In genomic region chr16:49158029-49158642, GRCh38 we compare ENCODE assay signal across 12 cellular contexts.
DNase-seq lines count a peak whose midpoint lies in the region; ATAC-seq and TF ChIP-seq lines count a peak whose summit lies in the region.
"Had no signal": no experiment of that assay in that cellular context is flagged by ENCODE, and none has a peak within 500 bp of the region (broad histone marks: within the 10 kb centered on the region; RNA-seq: fewer than 3 reads in every experiment).

No MANE protein-coding gene starts in this region.

- TF ChIP-seq CTCF in cardiac fibroblast (IDR thresholded peaks at IDR 0.05; ENCODE audit: low read depth, low read length) (no peak), neural crest cell (conservative IDR thresholded peaks at IDR 0.05) (no peak)

- no peaks in the 10 kb centered on the region for H3K9me3 Mint-ChIP-seq in neural crest cell

- H3K27me3 Mint-ChIP-seq in neural crest cell (ENCODE audit: low read depth), result peaks cover 57% of the 10 kb centered on the region
- H3K27me3 Mint-ChIP-seq: stimulated activated naive B cell treated with anti-CD40 and anti-IgM and Interleukin-4, amounts not matched to agents 10 μg/mL and 1 μg/mL and 100 μg/mL, for 72 hours had no signal

- H3K36me3 Mint-ChIP-seq in neural crest cell (ENCODE audit: low read depth), result no peaks in the 10 kb centered on the region
- H3K36me3 Mint-ChIP-seq: stimulated activated naive B cell treated with anti-CD40 and anti-IgM and Interleukin-4, amounts not matched to agents 10 μg/mL and 1 μg/mL and 100 μg/mL, for 72 hours had no signal

- no peaks in the 10 kb centered on the region for H3K36me3 ChIP-seq in aorta (ENCODE audit: control insufficient read depth in 1 of 2, insufficient read depth in 2 of 2, low read length in 1 of 2)

- no peak overlapping the region for H3K4me3 Mint-ChIP-seq in neural crest cell
- H3K4me3 Mint-ChIP-seq: activated B cell treated with CpG ODN at 0.5 μM for 24 hours; stimulated activated naive B cell treated with anti-CD40 and anti-IgM and Interleukin-4, amounts not matched to agents 10 μg/mL and 1 μg/mL and 100 μg/mL, for 72 hours had no signal

- H3K4me1 ChIP-seq in aorta (ENCODE audit: control insufficient read depth in 1 of 2, insufficient read depth in 2 of 2, low read length in 2 of 2), result no peaks in the 10 kb centered on the region

- DNase-seq in DMS 273 (lab: John Stamatoyannopoulos, UW; ENCODE audit: unreplicated experiment) (peak; percentile 61), DMS 273 treated with DMSO at 0.1 percent for 48 hours (lab: John Stamatoyannopoulos, UW) (no peak), MV-4-11 (lab: John Stamatoyannopoulos, UW) (peak; percentile 3), cardiac fibroblast (ENCODE audit: low read depth in 2 of 2) (peak; percentile 1 to 25), neural crest cell (ENCODE audit: low read depth, low spot score) (peak; percentile 46), aorta (no peak), NCI-H1092 treated with DMSO at 0.1 percent for 48 hours (lab: John Stamatoyannopoulos, UW) (no peak), NCI-H2081 treated with DMSO at 0.1 percent for 48 hours (lab: John Stamatoyannopoulos, UW) (no peak)
- DNase-seq: activated B cell treated with CpG ODN at 0.5 μM for 24 hours; effector CD4-positive, alpha-beta T cell; stimulated activated naive B cell treated with anti-CD40 and anti-IgM and Interleukin-4, amounts not matched to agents 10 μg/mL and 1 μg/mL and 100 μg/mL, for 72 hours had no signal

- 16 to 22% methylated on average over 2 of the region's 2 CpGs for WGBS in aorta, 2 donors

- no peak overlapping the region for H3K27ac ChIP-seq in aorta (ENCODE audit: low read depth in 1 of 2, low read length in 2 of 2)
- H3K27ac ChIP-seq: 22Rv1 had no signal

- peaks cover 1% of the 10 kb centered on the region for H3K9me3 ChIP-seq in aorta (ENCODE audit: control insufficient read depth, low read length)

- no peaks in the 10 kb centered on the region for H3K4me1 Mint-ChIP-seq in neural crest cell
- H3K4me1 Mint-ChIP-seq: activated B cell treated with CpG ODN at 0.5 μM for 24 hours; stimulated activated naive B cell treated with anti-CD40 and anti-IgM and Interleukin-4, amounts not matched to agents 10 μg/mL and 1 μg/mL and 100 μg/mL, for 72 hours had no signal

- no peaks in the 10 kb centered on the region for H3K27me3 ChIP-seq in aorta (ENCODE audit: control insufficient read depth in 1 of 2, insufficient read depth in 2 of 2, low read length in 1 of 2)

- no peak overlapping the region for H3K27ac Mint-ChIP-seq in neural crest cell (ENCODE audit: unreplicated experiment)
- H3K27ac Mint-ChIP-seq: activated B cell treated with CpG ODN at 0.5 μM for 24 hours; stimulated activated naive B cell treated with anti-CD40 and anti-IgM and Interleukin-4, amounts not matched to agents 10 μg/mL and 1 μg/mL and 100 μg/mL, for 72 hours had no signal

- intact Hi-C loops in aorta (cut with DNase I), result no loop called here

- H3K4me3 ChIP-seq in cardiac fibroblast (replicated peaks in 1 of 2; ENCODE audit: low read depth in 2 of 2, low read length in 2 of 2) (no peak overlapping the region), aorta (ENCODE audit: low read length in 2 of 2) (no peak overlapping the region)

- ATAC-seq in aorta (ENCODE audit: low FRiP score), result no peak

Comparison
In these comparisons a context has a peak if more than half of its experiments do, and no peak if none do; other contexts are left out.
1. DNase-seq: peak in DMS 273 (single experiment), MV-4-11 (single experiment), cardiac fibroblast (2 of 2) and neural crest cell (single experiment); none in DMS 273 treated with DMSO at 0.1 percent for 48 hours (single experiment), aorta (0 of 2), NCI-H1092 treated with DMSO at 0.1 percent for 48 hours (single experiment) and NCI-H2081 treated with DMSO at 0.1 percent for 48 hours (single experiment).